In genomic region chr1:33624991-33625870, GRCh38 we compare ENCODE assay signal across 1 cellular context.
TF ChIP-seq lines count a peak whose summit lies in the region.

No MANE protein-coding gene starts in this region.

TF ChIP-seq in H1, 55 proteins besides CTCF, POLR2A, EP300 and RAD21 (continued from another document):
- TF ChIP-seq, protein P1, sequence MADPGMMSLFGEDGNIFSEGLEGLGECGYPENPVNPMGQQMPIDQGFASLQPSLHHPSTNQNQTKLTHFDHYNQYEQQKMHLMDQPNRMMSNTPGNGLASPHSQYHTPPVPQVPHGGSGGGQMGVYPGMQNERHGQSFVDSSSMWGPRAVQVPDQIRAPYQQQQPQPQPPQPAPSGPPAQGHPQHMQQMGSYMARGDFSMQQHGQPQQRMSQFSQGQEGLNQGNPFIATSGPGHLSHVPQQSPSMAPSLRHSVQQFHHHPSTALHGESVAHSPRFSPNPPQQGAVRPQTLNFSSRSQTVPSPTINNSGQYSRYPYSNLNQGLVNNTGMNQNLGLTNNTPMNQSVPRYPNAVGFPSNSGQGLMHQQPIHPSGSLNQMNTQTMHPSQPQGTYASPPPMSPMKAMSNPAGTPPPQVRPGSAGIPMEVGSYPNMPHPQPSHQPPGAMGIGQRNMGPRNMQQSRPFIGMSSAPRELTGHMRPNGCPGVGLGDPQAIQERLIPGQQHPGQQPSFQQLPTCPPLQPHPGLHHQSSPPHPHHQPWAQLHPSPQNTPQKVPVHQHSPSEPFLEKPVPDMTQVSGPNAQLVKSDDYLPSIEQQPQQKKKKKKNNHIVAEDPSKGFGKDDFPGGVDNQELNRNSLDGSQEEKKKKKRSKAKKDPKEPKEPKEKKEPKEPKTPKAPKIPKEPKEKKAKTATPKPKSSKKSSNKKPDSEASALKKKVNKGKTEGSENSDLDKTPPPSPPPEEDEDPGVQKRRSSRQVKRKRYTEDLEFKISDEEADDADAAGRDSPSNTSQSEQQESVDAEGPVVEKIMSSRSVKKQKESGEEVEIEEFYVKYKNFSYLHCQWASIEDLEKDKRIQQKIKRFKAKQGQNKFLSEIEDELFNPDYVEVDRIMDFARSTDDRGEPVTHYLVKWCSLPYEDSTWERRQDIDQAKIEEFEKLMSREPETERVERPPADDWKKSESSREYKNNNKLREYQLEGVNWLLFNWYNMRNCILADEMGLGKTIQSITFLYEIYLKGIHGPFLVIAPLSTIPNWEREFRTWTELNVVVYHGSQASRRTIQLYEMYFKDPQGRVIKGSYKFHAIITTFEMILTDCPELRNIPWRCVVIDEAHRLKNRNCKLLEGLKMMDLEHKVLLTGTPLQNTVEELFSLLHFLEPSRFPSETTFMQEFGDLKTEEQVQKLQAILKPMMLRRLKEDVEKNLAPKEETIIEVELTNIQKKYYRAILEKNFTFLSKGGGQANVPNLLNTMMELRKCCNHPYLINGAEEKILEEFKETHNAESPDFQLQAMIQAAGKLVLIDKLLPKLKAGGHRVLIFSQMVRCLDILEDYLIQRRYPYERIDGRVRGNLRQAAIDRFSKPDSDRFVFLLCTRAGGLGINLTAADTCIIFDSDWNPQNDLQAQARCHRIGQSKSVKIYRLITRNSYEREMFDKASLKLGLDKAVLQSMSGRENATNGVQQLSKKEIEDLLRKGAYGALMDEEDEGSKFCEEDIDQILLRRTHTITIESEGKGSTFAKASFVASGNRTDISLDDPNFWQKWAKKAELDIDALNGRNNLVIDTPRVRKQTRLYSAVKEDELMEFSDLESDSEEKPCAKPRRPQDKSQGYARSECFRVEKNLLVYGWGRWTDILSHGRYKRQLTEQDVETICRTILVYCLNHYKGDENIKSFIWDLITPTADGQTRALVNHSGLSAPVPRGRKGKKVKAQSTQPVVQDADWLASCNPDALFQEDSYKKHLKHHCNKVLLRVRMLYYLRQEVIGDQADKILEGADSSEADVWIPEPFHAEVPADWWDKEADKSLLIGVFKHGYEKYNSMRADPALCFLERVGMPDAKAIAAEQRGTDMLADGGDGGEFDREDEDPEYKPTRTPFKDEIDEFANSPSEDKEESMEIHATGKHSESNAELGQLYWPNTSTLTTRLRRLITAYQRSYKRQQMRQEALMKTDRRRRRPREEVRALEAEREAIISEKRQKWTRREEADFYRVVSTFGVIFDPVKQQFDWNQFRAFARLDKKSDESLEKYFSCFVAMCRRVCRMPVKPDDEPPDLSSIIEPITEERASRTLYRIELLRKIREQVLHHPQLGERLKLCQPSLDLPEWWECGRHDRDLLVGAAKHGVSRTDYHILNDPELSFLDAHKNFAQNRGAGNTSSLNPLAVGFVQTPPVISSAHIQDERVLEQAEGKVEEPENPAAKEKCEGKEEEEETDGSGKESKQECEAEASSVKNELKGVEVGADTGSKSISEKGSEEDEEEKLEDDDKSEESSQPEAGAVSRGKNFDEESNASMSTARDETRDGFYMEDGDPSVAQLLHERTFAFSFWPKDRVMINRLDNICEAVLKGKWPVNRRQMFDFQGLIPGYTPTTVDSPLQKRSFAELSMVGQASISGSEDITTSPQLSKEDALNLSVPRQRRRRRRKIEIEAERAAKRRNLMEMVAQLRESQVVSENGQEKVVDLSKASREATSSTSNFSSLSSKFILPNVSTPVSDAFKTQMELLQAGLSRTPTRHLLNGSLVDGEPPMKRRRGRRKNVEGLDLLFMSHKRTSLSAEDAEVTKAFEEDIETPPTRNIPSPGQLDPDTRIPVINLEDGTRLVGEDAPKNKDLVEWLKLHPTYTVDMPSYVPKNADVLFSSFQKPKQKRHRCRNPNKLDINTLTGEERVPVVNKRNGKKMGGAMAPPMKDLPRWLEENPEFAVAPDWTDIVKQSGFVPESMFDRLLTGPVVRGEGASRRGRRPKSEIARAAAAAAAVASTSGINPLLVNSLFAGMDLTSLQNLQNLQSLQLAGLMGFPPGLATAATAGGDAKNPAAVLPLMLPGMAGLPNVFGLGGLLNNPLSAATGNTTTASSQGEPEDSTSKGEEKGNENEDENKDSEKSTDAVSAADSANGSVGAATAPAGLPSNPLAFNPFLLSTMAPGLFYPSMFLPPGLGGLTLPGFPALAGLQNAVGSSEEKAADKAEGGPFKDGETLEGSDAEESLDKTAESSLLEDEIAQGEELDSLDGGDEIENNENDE (IDR thresholded peaks at IDR 0.05; ENCODE audit: insufficient replicate concordance, low read length), result no peak
- TF ChIP-seq ASH2L (IDR thresholded peaks at IDR 0.05; ENCODE audit: low read length) (no peak), TAF1 (IDR thresholded peaks at IDR 0.05; ENCODE audit: low read depth, low read length) (no peak), SIX5 (IDR thresholded peaks at IDR 0.05; ENCODE audit: low read depth, low read length) (no peak), SP2 (IDR thresholded peaks at IDR 0.05; ENCODE audit: low read length) (no peak)
